In genomic region chr19:55673889-55674288, GRCh38 we compare ENCODE assay signal across 2 cellular contexts.
TF ChIP-seq lines count a peak whose summit lies in the region.

No MANE protein-coding gene starts in this region.

TF ChIP-seq in SK-N-SH, 30 proteins besides CTCF, POLR2A, EP300 and RAD21 (continued from another document):
- TF ChIP-seq REST (IDR thresholded peaks at IDR 0.05; ENCODE audit: low read depth, low read length) = no peak
- TF ChIP-seq POLR2AphosphoS5 (IDR thresholded peaks at IDR 0.05; ENCODE audit: low read depth, low read length) = no peak
- no peak for TF ChIP-seq CHD2 (IDR thresholded peaks at IDR 0.05; ENCODE audit: low read length, partially characterized antibody)
- TF ChIP-seq YY1 (IDR thresholded peaks at IDR 0.05; ENCODE audit: low read depth) = no peak
- TF ChIP-seq SMC3 (IDR thresholded peaks at IDR 0.05; ENCODE audit: low read depth, low read length) = no peak
- no peak for TF ChIP-seq JUND (IDR thresholded peaks at IDR 0.05)
- TF ChIP-seq GABPA (IDR thresholded peaks at IDR 0.05; ENCODE audit: low read depth) = no peak
- no peak for TF ChIP-seq NRF1 (IDR thresholded peaks at IDR 0.05; ENCODE audit: low read depth, low read length)
- TF ChIP-seq ZBTB33 (IDR thresholded peaks at IDR 0.05; ENCODE audit: borderline replicate concordance, low read depth) = no peak
- TF ChIP-seq, protein P1, sequence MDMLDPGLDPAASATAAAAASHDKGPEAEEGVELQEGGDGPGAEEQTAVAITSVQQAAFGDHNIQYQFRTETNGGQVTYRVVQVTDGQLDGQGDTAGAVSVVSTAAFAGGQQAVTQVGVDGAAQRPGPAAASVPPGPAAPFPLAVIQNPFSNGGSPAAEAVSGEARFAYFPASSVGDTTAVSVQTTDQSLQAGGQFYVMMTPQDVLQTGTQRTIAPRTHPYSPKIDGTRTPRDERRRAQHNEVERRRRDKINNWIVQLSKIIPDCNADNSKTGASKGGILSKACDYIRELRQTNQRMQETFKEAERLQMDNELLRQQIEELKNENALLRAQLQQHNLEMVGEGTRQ (IDR thresholded peaks at IDR 0.05; ENCODE audit: borderline replicate concordance, low read depth, low read length) = no peak
- no peak for TF ChIP-seq EZH2phosphoT487 (IDR thresholded peaks at IDR 0.05; ENCODE audit: borderline replicate concordance, low read depth)
- TF ChIP-seq, protein P2, sequence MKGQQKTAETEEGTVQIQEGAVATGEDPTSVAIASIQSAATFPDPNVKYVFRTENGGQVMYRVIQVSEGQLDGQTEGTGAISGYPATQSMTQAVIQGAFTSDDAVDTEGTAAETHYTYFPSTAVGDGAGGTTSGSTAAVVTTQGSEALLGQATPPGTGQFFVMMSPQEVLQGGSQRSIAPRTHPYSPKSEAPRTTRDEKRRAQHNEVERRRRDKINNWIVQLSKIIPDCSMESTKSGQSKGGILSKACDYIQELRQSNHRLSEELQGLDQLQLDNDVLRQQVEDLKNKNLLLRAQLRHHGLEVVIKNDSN (IDR thresholded peaks at IDR 0.05; ENCODE audit: borderline replicate concordance, low read depth) = no peak

TF ChIP-seq in SK-N-SH treated with all-trans-retinoic acid at 6 μM for 48 hours, 23 proteins besides CTCF, POLR2A, EP300 and RAD21 (continued from another document):
- TF ChIP-seq, protein P3, sequence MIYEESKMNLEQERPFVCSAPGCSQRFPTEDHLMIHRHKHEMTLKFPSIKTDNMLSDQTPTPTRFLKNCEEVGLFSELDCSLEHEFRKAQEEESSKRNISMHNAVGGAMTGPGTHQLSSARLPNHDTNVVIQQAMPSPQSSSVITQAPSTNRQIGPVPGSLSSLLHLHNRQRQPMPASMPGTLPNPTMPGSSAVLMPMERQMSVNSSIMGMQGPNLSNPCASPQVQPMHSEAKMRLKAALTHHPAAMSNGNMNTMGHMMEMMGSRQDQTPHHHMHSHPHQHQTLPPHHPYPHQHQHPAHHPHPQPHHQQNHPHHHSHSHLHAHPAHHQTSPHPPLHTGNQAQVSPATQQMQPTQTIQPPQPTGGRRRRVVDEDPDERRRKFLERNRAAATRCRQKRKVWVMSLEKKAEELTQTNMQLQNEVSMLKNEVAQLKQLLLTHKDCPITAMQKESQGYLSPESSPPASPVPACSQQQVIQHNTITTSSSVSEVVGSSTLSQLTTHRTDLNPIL (CRISPR knock-in tag; IDR thresholded peaks at IDR 0.05; ENCODE audit: low read depth) = no peak
TF ChIP-seq in SK-N-SH treated with all-trans-retinoic acid at 6 μM for 48 hours: peak in this region for 0.
